ENCODE assay signal across 17 cellular contexts in genomic region chr14:95776798-95777615, GRCh38.
DNase-seq lines count a peak whose midpoint lies in the region; ATAC-seq lines count a peak whose summit lies in the region.
"Had no signal": no experiment of that assay in that cellular context is flagged by ENCODE, and none has a peak within 500 bp of the region (broad histone marks: within the 10 kb centered on the region; RNA-seq: fewer than 3 reads in every experiment).

No MANE protein-coding gene starts in this region.

- ATAC-seq in HG02610 (IDR thresholded peaks at IDR 0.05; ENCODE audit: unreplicated experiment), result no peak
- ATAC-seq: GM12878 had no signal

- peak; percentile 10 for DNase-seq in ELF-1 (ENCODE audit: low read depth, low spot score)
- peak in 2 of 3 experiments; percentile 64 to 82 for DNase-seq in NCI-H1417 (lab: John Stamatoyannopoulos, UW)
- peak; percentile 79 for DNase-seq in NCI-H345 (lab: John Stamatoyannopoulos, UW)
- DNase-seq in posterior vena cava (ENCODE audit: low spot score), result peak; percentile 49
- DNase-seq in mucosa of gallbladder (ENCODE audit: low spot score), result no peak
- no peak for DNase-seq in activated gamma-delta T cell (lab: John Stamatoyannopoulos, UW)
- DNase-seq: CD4-positive, CD25-positive, alpha-beta regulatory T cell; DMS79 treated with DMSO at 0.1 percent for 48 hours; MG63; NCI-H1436; NCI-H2029; NCI-H510A treated with DMSO at 0.1 percent for 48 hours; NCI-H774; SJCRH30; T-helper 1 cell had no signal

- intact Hi-C loops in posterior vena cava (cut with DNase I), result loop anchor here in 1 of 2 donors (10.0 kb wide), 1 partner anchor 212 kb away; no protein-coding TSS in a partner anchor

Comparison
In these comparisons a context has a peak if more than half of its experiments do, and no peak if none do; other contexts are left out.
1. DNase-seq: peak in ELF-1 (single experiment), NCI-H1417 (2 of 3), NCI-H345 (single experiment) and posterior vena cava (single experiment); none in mucosa of gallbladder (single experiment) and activated gamma-delta T cell (single experiment).